In genomic region chr19:55674841-55675660, GRCh38 we compare ENCODE assay signal across 8 cellular contexts. TPM values are rescaled to one million over a fixed set of nuclear protein-coding genes. Genes with fewer than 3 reads are reported as not detected.
A peak's percentile ranks its signal among the peaks of the same experiment; 100 is the strongest.
DNase-seq lines count a peak whose midpoint lies in the region; ATAC-seq and TF ChIP-seq lines count a peak whose summit lies in the region.

Gene EPN1, plus strand, starts transcription at chr19:55675226. Its CDS starts 3,402 bp downstream, at chr19:55678628.

- H3K4me3 ChIP-seq in spleen = peak within 1 kb of the TSS; percentile 59 to 98 (median 86)

- no peaks in the 10 kb centered on the region for H3K9me3 ChIP-seq in spleen

- H3K27ac ChIP-seq in caudate nucleus (ENCODE audit: low read depth, low read length) = peak within 1 kb of the TSS; percentile 82
- peak within 1 kb of the TSS; percentile 87 to 99 (median 95) for H3K27ac ChIP-seq in spleen

- intact Hi-C loops in spleen (cut with DNase I; ENCODE audit: low total_unique reads) = no loop called here

- WGBS in spleen, 5 donors = 1 to 2% (median 2%) methylated on average over 37 to 101 of the region's 101 CpGs

- TF ChIP-seq CTCF in spleen (IDR thresholded peaks at IDR 0.05 in 8 of 11, conservative IDR thresholded peaks at IDR 0.05 in 3 of 11) = peak in 3 of 11 experiments; percentile 3 to 39 (median 26)

- peaks cover 0 to 79% (median 53%) of the 10 kb centered on the region in 6 donors for H3K36me3 ChIP-seq in spleen

- peak in 1 of 3 donors; percentile 29 for TF ChIP-seq POLR2A in spleen (IDR thresholded peaks at IDR 0.05)

- ATAC-seq in GM19025 (IDR thresholded peaks at IDR 0.05; ENCODE audit: low read depth, unreplicated experiment) (peak; percentile 64), HG03280 (IDR thresholded peaks at IDR 0.05; ENCODE audit: unreplicated experiment) (peak; percentile 75)

- H3K4me1 ChIP-seq in spleen = peaks cover 57 to 96% (median 77%) of the 10 kb centered on the region in 6 donors

- no peaks in the 10 kb centered on the region for H3K27me3 ChIP-seq in spleen (replicated peaks in 1 of 7)

- DNase-seq in AG08396 (ENCODE audit: low spot score) = peak; percentile 99
- peak; percentile 82 for DNase-seq in NCI-H345 treated with DMSO at 0.1 percent for 48 hours (lab: John Stamatoyannopoulos, UW; ENCODE audit: unreplicated experiment)
- peak; percentile 92 to 97 (median 96) for DNase-seq in activated CD4-positive, CD25-positive, alpha-beta regulatory T cell (lab: John Stamatoyannopoulos, UW)
- DNase-seq in caudate nucleus (lab: John Stamatoyannopoulos, UW) = peak; percentile 44 to 98 (median 93)
- peak; percentile 95 for DNase-seq in inferior parietal cortex (ENCODE audit: extremely low spot score)
- DNase-seq in spleen = peak; percentile 99

RNA-seq across cellular contexts. Expression of gene EPN1, which starts in this region (rescaled TPM):
- total RNA-seq in spleen = 100 to 1,000 TPM; 100 to 166 (median 129) TPM
- 100 to 1,000 TPM in 1 of 3 donors, 10 to 100 TPM in 2; 36.8 to 115 (median 42.6) TPM for polyA plus RNA-seq in spleen

Comparison
In these comparisons a context has a peak if more than half of its experiments do, and no peak if none do; other contexts are left out.
1. Peak in every context shown above with its lines: DNase-seq, ATAC-seq, H3K4me3 ChIP-seq and H3K27ac ChIP-seq.